ENCODE assay signal across 26 cellular contexts in genomic region chr6:57138026-57138425, GRCh38. TPM values are rescaled to one million over a fixed set of nuclear protein-coding genes. Genes with fewer than 3 reads are reported as not detected.
DNase-seq lines count a peak whose midpoint lies in the region; ATAC-seq and TF ChIP-seq lines count a peak whose summit lies in the region.
"Had no signal": no experiment of that assay in that cellular context is flagged by ENCODE, and none has a peak within 500 bp of the region (broad histone marks: within the 10 kb centered on the region; RNA-seq: fewer than 3 reads in every experiment).

No MANE protein-coding gene starts in this region.

- TF ChIP-seq CTCF in nephron progenitor cell (IDR thresholded peaks at IDR 0.05) = no peak
- no peak for TF ChIP-seq CTCF in gastrocnemius medialis (IDR thresholded peaks at IDR 0.05 in 4 of 5, conservative IDR thresholded peaks at IDR 0.05 in 1 of 5)

- ATAC-seq in central memory CD8-positive, alpha-beta T cell (replicated peaks; ENCODE audit: extremely low read depth, poor library complexity, severe bottlenecking) = peak; percentile 64
- ATAC-seq in effector memory CD8-positive, alpha-beta T cell (replicated peaks) = peak; percentile 64
- peak; percentile 36 for ATAC-seq in naive thymus-derived CD4-positive, alpha-beta T cell
- peak; percentile 77 to 81 for ATAC-seq in natural killer cell treated with Interleukin-12 subunit alpha and Interleukin-12 subunit beta and Interleukin-15 and Interleukin-18, amount 100 ng/mL, for 72 hours
- ATAC-seq in HG02970 (IDR thresholded peaks at IDR 0.05; ENCODE audit: low FRiP score, unreplicated experiment) (no peak), gastrocnemius medialis (no peak)
- ATAC-seq: GM12878 had no signal

- no peaks in the 10 kb centered on the region for H3K9me3 Mint-ChIP-seq in central memory CD8-positive, alpha-beta T cell
- H3K9me3 Mint-ChIP-seq in effector memory CD8-positive, alpha-beta T cell = no peaks in the 10 kb centered on the region
- peaks cover 0 to 6% (median 0%) of the 10 kb centered on the region in 11 donors for H3K9me3 Mint-ChIP-seq in naive thymus-derived CD4-positive, alpha-beta T cell
- no peaks in the 10 kb centered on the region for H3K9me3 Mint-ChIP-seq in natural killer cell treated with Interleukin-12 subunit alpha and Interleukin-12 subunit beta and Interleukin-15 and Interleukin-18, amount 100 ng/mL, for 72 hours
- H3K9me3 Mint-ChIP-seq in nephron progenitor cell = no peaks in the 10 kb centered on the region
- peaks cover 3% of the 10 kb centered on the region for H3K9me3 Mint-ChIP-seq in activated CD4-positive, alpha-beta T cell treated with anti-CD3 and anti-CD28 coated beads, Interleukin-2, amount 10 ng/mL, durations not matched to agents 7 days and 5 days
- H3K9me3 Mint-ChIP-seq: CD4-positive, alpha-beta memory T cell; CD4-positive, CD25-positive, alpha-beta regulatory T cell; CD8-positive, alpha-beta memory T cell had no signal

- no peak for TF ChIP-seq POLR2A in gastrocnemius medialis (IDR thresholded peaks at IDR 0.05)

- POLR2A ChIA-PET in naive thymus-derived CD4-positive, alpha-beta T cell (lab: Charles Lee) = no interaction called here
- POLR2A ChIA-PET in activated CD4-positive, alpha-beta T cell treated with anti-CD3 and anti-CD28 coated beads, Interleukin-2, amount 10 ng/mL, durations not matched to agents 7 days and 5 days (lab: Charles Lee) = no interaction called here

- in situ Hi-C loops in gastrocnemius medialis (cut with MboI; ENCODE audit: low sequenced_read_pairs in 4 of 4) = no loop called here

- no peak overlapping the region for H3K27ac ChIP-seq in naive thymus-derived CD4-positive, alpha-beta T cell (ENCODE audit: low read depth, low read length)
- H3K27ac ChIP-seq in gastrocnemius medialis = no peak overlapping the region
- H3K27ac ChIP-seq: BLaER1 had no signal

- H3K36me3 ChIP-seq in naive thymus-derived CD4-positive, alpha-beta T cell (ENCODE audit: control insufficient read depth in 2 of 3, insufficient read depth in 3 of 3, low read length in 3 of 3) = peaks cover 0 to 40% (median 5%) of the 10 kb centered on the region in 3 experiments
- peaks cover 0 to 39% of the 10 kb centered on the region in 2 donors for H3K36me3 ChIP-seq in gastrocnemius medialis

- H3K4me1 ChIP-seq in naive thymus-derived CD4-positive, alpha-beta T cell (ENCODE audit: control insufficient read depth in 2 of 2, insufficient read depth in 2 of 2, low read length in 2 of 2) = no peaks in the 10 kb centered on the region
- no peaks in the 10 kb centered on the region for H3K4me1 ChIP-seq in gastrocnemius medialis
- H3K4me1 ChIP-seq: BLaER1 had no signal

- H3K9me3 ChIP-seq in naive thymus-derived CD4-positive, alpha-beta T cell (ENCODE audit: control insufficient read depth in 2 of 3, low read length in 3 of 3) = no peaks in the 10 kb centered on the region
- H3K9me3 ChIP-seq in gastrocnemius medialis = no peaks in the 10 kb centered on the region
- H3K9me3 ChIP-seq: BE2C, BLaER1 had no signal

- H3K4me3 ChIP-seq in naive thymus-derived CD4-positive, alpha-beta T cell (ENCODE audit: low read length) = no peak overlapping the region
- no peak overlapping the region for H3K4me3 ChIP-seq in gastrocnemius medialis
- H3K4me3 ChIP-seq: BLaER1, GM12878 had no signal

- intact Hi-C loops in naive thymus-derived CD4-positive, alpha-beta T cell (cut with micrococcal nuclease) = no loop called here
- intact Hi-C loops in gastrocnemius medialis (cut with DNase I; ENCODE audit: low total_unique reads) = no loop called here

- no peak overlapping the region for H3K27ac Mint-ChIP-seq in central memory CD8-positive, alpha-beta T cell (ENCODE audit: low read depth)
- peak overlapping the region in 1 of 2 donors; percentile 67 for H3K27ac Mint-ChIP-seq in effector memory CD8-positive, alpha-beta T cell
- no peak overlapping the region for H3K27ac Mint-ChIP-seq in naive thymus-derived CD4-positive, alpha-beta T cell
- H3K27ac Mint-ChIP-seq in natural killer cell treated with Interleukin-12 subunit alpha and Interleukin-12 subunit beta and Interleukin-15 and Interleukin-18, amount 100 ng/mL, for 72 hours = peak overlapping the region; percentile 37 to 51
- H3K27ac Mint-ChIP-seq in nephron progenitor cell = no peak overlapping the region
- no peak overlapping the region for H3K27ac Mint-ChIP-seq in activated CD4-positive, alpha-beta T cell treated with anti-CD3 and anti-CD28 coated beads, Interleukin-2, amount 10 ng/mL, durations not matched to agents 7 days and 5 days
- H3K27ac Mint-ChIP-seq: CD14-positive monocyte; CD4-positive, CD25-positive, alpha-beta regulatory T cell; CD8-positive, alpha-beta memory T cell had no signal

- H3K27me3 Mint-ChIP-seq in central memory CD8-positive, alpha-beta T cell = no peaks in the 10 kb centered on the region
- no peaks in the 10 kb centered on the region for H3K27me3 Mint-ChIP-seq in effector memory CD8-positive, alpha-beta T cell
- H3K27me3 Mint-ChIP-seq in naive thymus-derived CD4-positive, alpha-beta T cell = no peaks in the 10 kb centered on the region
- H3K27me3 Mint-ChIP-seq in natural killer cell treated with Interleukin-12 subunit alpha and Interleukin-12 subunit beta and Interleukin-15 and Interleukin-18, amount 100 ng/mL, for 72 hours = no peaks in the 10 kb centered on the region
- no peaks in the 10 kb centered on the region for H3K27me3 Mint-ChIP-seq in nephron progenitor cell (ENCODE audit: low read depth, poor library complexity)
- H3K27me3 Mint-ChIP-seq in activated CD4-positive, alpha-beta T cell treated with anti-CD3 and anti-CD28 coated beads, Interleukin-2, amount 10 ng/mL, durations not matched to agents 7 days and 5 days = no peaks in the 10 kb centered on the region
- H3K27me3 Mint-ChIP-seq: CD4-positive, alpha-beta memory T cell; CD4-positive, CD25-positive, alpha-beta regulatory T cell; CD8-positive, alpha-beta memory T cell had no signal

- CTCF ChIA-PET in naive thymus-derived CD4-positive, alpha-beta T cell (lab: Charles Lee) = no interaction called here
- CTCF ChIA-PET in activated CD4-positive, alpha-beta T cell treated with anti-CD3 and anti-CD28 coated beads, Interleukin-2, amount 10 ng/mL, durations not matched to agents 7 days and 5 days (lab: Charles Lee) = no interaction called here

- DNase-seq in central memory CD8-positive, alpha-beta T cell (ENCODE audit: low spot score in 2 of 2) = no peak
- peak in 1 of 3 experiments; percentile 3 for DNase-seq in effector memory CD8-positive, alpha-beta T cell
- no peak for DNase-seq in naive thymus-derived CD4-positive, alpha-beta T cell
- DNase-seq in natural killer cell treated with Interleukin-12 subunit alpha and Interleukin-12 subunit beta and Interleukin-15 and Interleukin-18, amount 100 ng/mL, for 72 hours (ENCODE audit: low spot score) = no peak
- DNase-seq in nephron progenitor cell = no peak
- DNase-seq in activated CD4-positive, alpha-beta T cell treated with anti-CD3 and anti-CD28 coated beads, Interleukin-2, amount 10 ng/mL, durations not matched to agents 7 days and 5 days = no peak
- no peak for DNase-seq in gastrocnemius medialis
- DNase-seq: 8988T; ACHN; BE2C; C1 segment of cervical spinal cord; CD4-positive, alpha-beta memory T cell; CD4-positive, CD25-positive, alpha-beta regulatory T cell; CD8-positive, alpha-beta memory T cell; COR-L47; DMS 273 treated with DMSO at 0.1 percent for 48 hours; DMS153; DMS53; DMS79; DND-41; EL; GDM1 had no signal

- no peak overlapping the region for H3K4me3 Mint-ChIP-seq in central memory CD8-positive, alpha-beta T cell
- peak overlapping the region in 1 of 2 donors; percentile 45 for H3K4me3 Mint-ChIP-seq in effector memory CD8-positive, alpha-beta T cell
- H3K4me3 Mint-ChIP-seq in naive thymus-derived CD4-positive, alpha-beta T cell = no peak overlapping the region
- peak overlapping the region; percentile 71 for H3K4me3 Mint-ChIP-seq in natural killer cell treated with Interleukin-12 subunit alpha and Interleukin-12 subunit beta and Interleukin-15 and Interleukin-18, amount 100 ng/mL, for 72 hours
- H3K4me3 Mint-ChIP-seq in nephron progenitor cell = no peak overlapping the region
- H3K4me3 Mint-ChIP-seq in activated CD4-positive, alpha-beta T cell treated with anti-CD3 and anti-CD28 coated beads, Interleukin-2, amount 10 ng/mL, durations not matched to agents 7 days and 5 days = no peak overlapping the region
- H3K4me3 Mint-ChIP-seq: CD14-positive monocyte; CD4-positive, alpha-beta memory T cell; CD4-positive, CD25-positive, alpha-beta regulatory T cell; CD8-positive, alpha-beta memory T cell had no signal

- H3K36me3 Mint-ChIP-seq in central memory CD8-positive, alpha-beta T cell (ENCODE audit: insufficient read depth) = peaks cover 32% of the 10 kb centered on the region
- H3K36me3 Mint-ChIP-seq in effector memory CD8-positive, alpha-beta T cell (ENCODE audit: insufficient read depth) = peaks cover 41% of the 10 kb centered on the region
- H3K36me3 Mint-ChIP-seq in naive thymus-derived CD4-positive, alpha-beta T cell = peaks cover 22 to 68% (median 48%) of the 10 kb centered on the region in 5 donors
- H3K36me3 Mint-ChIP-seq in natural killer cell treated with Interleukin-12 subunit alpha and Interleukin-12 subunit beta and Interleukin-15 and Interleukin-18, amount 100 ng/mL, for 72 hours = peaks cover 37% of the 10 kb centered on the region
- H3K36me3 Mint-ChIP-seq in nephron progenitor cell (ENCODE audit: low read depth) = peaks cover 62% of the 10 kb centered on the region
- peaks cover 56% of the 10 kb centered on the region for H3K36me3 Mint-ChIP-seq in activated CD4-positive, alpha-beta T cell treated with anti-CD3 and anti-CD28 coated beads, Interleukin-2, amount 10 ng/mL, durations not matched to agents 7 days and 5 days (ENCODE audit: low read depth)

- peaks cover 11% of the 10 kb centered on the region for H3K4me1 Mint-ChIP-seq in central memory CD8-positive, alpha-beta T cell
- H3K4me1 Mint-ChIP-seq in effector memory CD8-positive, alpha-beta T cell (ENCODE audit: low read depth in 2 of 2) = peaks cover 8 to 13% of the 10 kb centered on the region in 2 donors
- peaks cover 0 to 7% (median 0%) of the 10 kb centered on the region in 7 donors for H3K4me1 Mint-ChIP-seq in naive thymus-derived CD4-positive, alpha-beta T cell
- H3K4me1 Mint-ChIP-seq in natural killer cell treated with Interleukin-12 subunit alpha and Interleukin-12 subunit beta and Interleukin-15 and Interleukin-18, amount 100 ng/mL, for 72 hours (ENCODE audit: low read depth in 2 of 2) = peaks cover 20 to 22% of the 10 kb centered on the region in 2 donors
- H3K4me1 Mint-ChIP-seq in nephron progenitor cell = no peaks in the 10 kb centered on the region
- peaks cover 9% of the 10 kb centered on the region for H3K4me1 Mint-ChIP-seq in activated CD4-positive, alpha-beta T cell treated with anti-CD3 and anti-CD28 coated beads, Interleukin-2, amount 10 ng/mL, durations not matched to agents 7 days and 5 days
- H3K4me1 Mint-ChIP-seq: CD14-positive monocyte had no signal

- H3K27me3 ChIP-seq in naive thymus-derived CD4-positive, alpha-beta T cell (ENCODE audit: control insufficient read depth in 2 of 2, insufficient read depth in 2 of 2, low read length in 2 of 2) = no peaks in the 10 kb centered on the region
- no peaks in the 10 kb centered on the region for H3K27me3 ChIP-seq in gastrocnemius medialis
- H3K27me3 ChIP-seq: BE2C, BLaER1 had no signal

RNA-seq across cellular contexts. Expression of gene BAG2, which starts 34.1 kb away (rescaled TPM):
- 1 to 10 TPM; 3.7 to 8.1 (median 5.1) TPM for total RNA-seq in naive thymus-derived CD4-positive, alpha-beta T cell
- polyA plus RNA-seq in naive thymus-derived CD4-positive, alpha-beta T cell = 1 to 10 TPM; 4.1 to 5.0 TPM
- total RNA-seq in natural killer cell treated with Interleukin-12 subunit alpha and Interleukin-12 subunit beta and Interleukin-15 and Interleukin-18, amount 100 ng/mL, for 72 hours = 1 to 10 TPM; 3.3 to 6.9 TPM
- total RNA-seq in activated CD4-positive, alpha-beta T cell treated with anti-CD3 and anti-CD28 coated beads, Interleukin-2, amount 10 ng/mL, durations not matched to agents 7 days and 5 days = 1 to 10 TPM; 7.7 to 8.0 TPM
- total RNA-seq in gastrocnemius medialis = 10 to 100 TPM in 2 of 4 donors, 1 to 10 TPM in 2; 6.7 to 15.7 (median 9.8) TPM

RNA-seq across cellular contexts. Expression of gene ZNF451, which starts 48.0 kb away (rescaled TPM):
- total RNA-seq in naive thymus-derived CD4-positive, alpha-beta T cell = 100 to 1,000 TPM in 2 of 5 experiments, 10 to 100 TPM in 3; 63.4 to 116 (median 96.6) TPM
- polyA plus RNA-seq in naive thymus-derived CD4-positive, alpha-beta T cell = 10 to 100 TPM; 29.8 to 35.6 TPM
- total RNA-seq in natural killer cell treated with Interleukin-12 subunit alpha and Interleukin-12 subunit beta and Interleukin-15 and Interleukin-18, amount 100 ng/mL, for 72 hours = 10 to 100 TPM; 53.8 to 81.2 TPM
- total RNA-seq in activated CD4-positive, alpha-beta T cell treated with anti-CD3 and anti-CD28 coated beads, Interleukin-2, amount 10 ng/mL, durations not matched to agents 7 days and 5 days = 10 to 100 TPM; 62.2 to 66.6 TPM
- 10 to 100 TPM; 27.1 to 36.8 (median 28.0) TPM for total RNA-seq in gastrocnemius medialis

Comparison
In these comparisons a context has a peak if more than half of its experiments do, and no peak if none do; other contexts are left out.
1. ATAC-seq: peak in central memory CD8-positive, alpha-beta T cell (single experiment), effector memory CD8-positive, alpha-beta T cell (single experiment), naive thymus-derived CD4-positive, alpha-beta T cell (single experiment) and natural killer cell treated with Interleukin-12 subunit alpha and Interleukin-12 subunit beta and Interleukin-15 and Interleukin-18, amount 100 ng/mL, for 72 hours (2 of 2); none in HG02970 (single experiment) and gastrocnemius medialis (0 of 2).
2. H3K27ac Mint-ChIP-seq: peak in natural killer cell treated with Interleukin-12 subunit alpha and Interleukin-12 subunit beta and Interleukin-15 and Interleukin-18, amount 100 ng/mL, for 72 hours (2 of 2); none in central memory CD8-positive, alpha-beta T cell (single experiment), naive thymus-derived CD4-positive, alpha-beta T cell (0 of 9), nephron progenitor cell (single experiment) and activated CD4-positive, alpha-beta T cell treated with anti-CD3 and anti-CD28 coated beads, Interleukin-2, amount 10 ng/mL, durations not matched to agents 7 days and 5 days (single experiment).